10 cellular contexts compared by ENCODE assay signal in genomic region chr6:158068893-158069799, GRCh38.
DNase-seq lines count a peak whose midpoint lies in the region; ATAC-seq and TF ChIP-seq lines count a peak whose summit lies in the region.
"Had no signal": no experiment of that assay in that cellular context is flagged by ENCODE, and none has a peak within 500 bp of the region (broad histone marks: within the 10 kb centered on the region; RNA-seq: fewer than 3 reads in every experiment).

No MANE protein-coding gene starts in this region.

- in situ Hi-C loops in transverse colon (cut with MboI; ENCODE audit: low pct_ligation_motif_present in 1 of 4, low pct_unique_long_range_greater_than_20kb in 1 of 4, low sequenced_read_pairs in 3 of 4): loop anchor here in 2 of 4 donors (10.0 to 25.0 kb wide), 2 partner anchors 307 to 314 kb away; no protein-coding TSS in a partner anchor

- peaks cover 0 to 18% (median 5%) of the 10 kb centered on the region in 4 donors for H3K4me1 ChIP-seq in transverse colon

- H3K27me3 ChIP-seq in transverse colon: no peaks in the 10 kb centered on the region
- H3K27me3 ChIP-seq: ovary had no signal

- H3K27ac Mint-ChIP-seq in activated CD8-positive, alpha-beta T cell treated with anti-CD3 and anti-CD28 coated beads, Interleukin-2, amount 10 ng/mL, durations not matched to agents 7 days and 5 days: peak overlapping the region; percentile 68
- no peak overlapping the region for H3K27ac Mint-ChIP-seq in activated CD8-positive, alpha-beta T cell treated with anti-CD3 and anti-CD28 coated beads for 36 hours
- peak overlapping the region; percentile 38 for H3K27ac Mint-ChIP-seq in activated CD4-positive, alpha-beta memory T cell treated with anti-CD3 and anti-CD28 coated beads for 36 hours

- H3K36me3 ChIP-seq in transverse colon: peaks cover 0 to 20% (median 3%) of the 10 kb centered on the region in 4 donors
- H3K36me3 ChIP-seq: ovary had no signal

- CTCF ChIA-PET in activated CD8-positive, alpha-beta T cell treated with anti-CD3 and anti-CD28 coated beads, Interleukin-2, amount 10 ng/mL, durations not matched to agents 7 days and 5 days (lab: Charles Lee): interaction anchor here (1.8 to 4.9 kb wide), 3 partner anchors 38 to 122 kb away, joined by 5 to 37 read pairs (median 26); no protein-coding TSS in a partner anchor
- CTCF ChIA-PET in activated CD8-positive, alpha-beta T cell treated with anti-CD3 and anti-CD28 coated beads for 36 hours (lab: Charles Lee): interaction anchor here (0.9 to 6.0 kb wide), 4 partner anchors 13 to 754 kb away, joined by 3 to 33 read pairs (median 3); no protein-coding TSS in a partner anchor
- CTCF ChIA-PET in activated CD4-positive, alpha-beta memory T cell treated with anti-CD3 and anti-CD28 coated beads for 36 hours (lab: Charles Lee): interaction anchor here (1.1 to 6.0 kb wide), 5 partner anchors 43 to 746 kb away, joined by 3 to 27 read pairs (median 10); partner anchors contain the start of gene SYNJ2

- no peak for TF ChIP-seq CTCF in activated CD8-positive, alpha-beta T cell treated with anti-CD3 and anti-CD28 coated beads for 36 hours (IDR thresholded peaks at IDR 0.05)
- TF ChIP-seq CTCF in transverse colon (IDR thresholded peaks at IDR 0.05) (no peak), GM10266 (IDR thresholded peaks at IDR 0.05; ENCODE audit: control insufficient read depth, insufficient read depth, low read depth, missing control alignments) (no peak)

- H3K36me3 Mint-ChIP-seq in activated CD8-positive, alpha-beta T cell treated with anti-CD3 and anti-CD28 coated beads, Interleukin-2, amount 10 ng/mL, durations not matched to agents 7 days and 5 days (ENCODE audit: low read depth): peaks cover 44% of the 10 kb centered on the region
- H3K36me3 Mint-ChIP-seq in activated CD8-positive, alpha-beta T cell treated with anti-CD3 and anti-CD28 coated beads for 36 hours (ENCODE audit: low read depth): peaks cover 14% of the 10 kb centered on the region
- H3K36me3 Mint-ChIP-seq in activated CD4-positive, alpha-beta memory T cell treated with anti-CD3 and anti-CD28 coated beads for 36 hours: peaks cover 30% of the 10 kb centered on the region

- intact Hi-C loops in activated CD8-positive, alpha-beta T cell treated with anti-CD3 and anti-CD28 coated beads for 36 hours (cut with micrococcal nuclease): loop anchor here (10.0 kb wide), 1 partner anchor 154 kb away; no protein-coding TSS in a partner anchor
- intact Hi-C loops in activated CD4-positive, alpha-beta memory T cell treated with anti-CD3 and anti-CD28 coated beads for 36 hours (cut with micrococcal nuclease): no loop called here
- intact Hi-C loops in transverse colon (cut with DNase I; ENCODE audit: low total_unique reads): no loop called here

- no peak overlapping the region for H3K4me3 ChIP-seq in transverse colon
- H3K4me3 ChIP-seq: ovary had no signal

- no peaks in the 10 kb centered on the region for H3K9me3 ChIP-seq in transverse colon
- H3K9me3 ChIP-seq: ovary had no signal

- H3K27ac ChIP-seq in transverse colon: peak overlapping the region; percentile 67 to 71 (median 68)
- H3K27ac ChIP-seq: C4-2B, ovary had no signal

- no peak for TF ChIP-seq POLR2A in transverse colon (IDR thresholded peaks at IDR 0.05)

- no peak for ATAC-seq in activated CD8-positive, alpha-beta T cell treated with anti-CD3 and anti-CD28 coated beads, Interleukin-2, amount 10 ng/mL, durations not matched to agents 7 days and 5 days
- ATAC-seq in activated CD8-positive, alpha-beta T cell treated with anti-CD3 and anti-CD28 coated beads for 36 hours: no peak
- ATAC-seq in GM18868 (IDR thresholded peaks at IDR 0.05; ENCODE audit: unreplicated experiment): no peak

- H3K4me1 Mint-ChIP-seq in activated CD8-positive, alpha-beta T cell treated with anti-CD3 and anti-CD28 coated beads, Interleukin-2, amount 10 ng/mL, durations not matched to agents 7 days and 5 days (ENCODE audit: low read depth): peaks cover 44% of the 10 kb centered on the region
- H3K4me1 Mint-ChIP-seq in activated CD8-positive, alpha-beta T cell treated with anti-CD3 and anti-CD28 coated beads for 36 hours (ENCODE audit: low read depth): peaks cover 19% of the 10 kb centered on the region
- H3K4me1 Mint-ChIP-seq in activated CD4-positive, alpha-beta memory T cell treated with anti-CD3 and anti-CD28 coated beads for 36 hours (ENCODE audit: low read depth): peaks cover 23% of the 10 kb centered on the region

- DNase-seq in activated CD8-positive, alpha-beta T cell treated with anti-CD3 and anti-CD28 coated beads, Interleukin-2, amount 10 ng/mL, durations not matched to agents 7 days and 5 days: no peak
- no peak for DNase-seq in activated CD8-positive, alpha-beta T cell treated with anti-CD3 and anti-CD28 coated beads for 36 hours
- peak; percentile 48 for DNase-seq in activated CD4-positive, alpha-beta memory T cell treated with anti-CD3 and anti-CD28 coated beads for 36 hours
- DNase-seq in hepatic stellate cell (ENCODE audit: low spot score) (peak; percentile 80), transverse colon (peak; percentile 84), GM10266 (ENCODE audit: extremely low spot score) (no peak), nucleus accumbens (lab: John Stamatoyannopoulos, UW) (no peak)

- H3K9me3 Mint-ChIP-seq in activated CD8-positive, alpha-beta T cell treated with anti-CD3 and anti-CD28 coated beads, Interleukin-2, amount 10 ng/mL, durations not matched to agents 7 days and 5 days (ENCODE audit: insufficient read depth): no peaks in the 10 kb centered on the region
- no peaks in the 10 kb centered on the region for H3K9me3 Mint-ChIP-seq in activated CD8-positive, alpha-beta T cell treated with anti-CD3 and anti-CD28 coated beads for 36 hours
- no peaks in the 10 kb centered on the region for H3K9me3 Mint-ChIP-seq in activated CD4-positive, alpha-beta memory T cell treated with anti-CD3 and anti-CD28 coated beads for 36 hours

- POLR2A ChIA-PET in activated CD8-positive, alpha-beta T cell treated with anti-CD3 and anti-CD28 coated beads, Interleukin-2, amount 10 ng/mL, durations not matched to agents 7 days and 5 days (lab: Charles Lee): no interaction called here
- POLR2A ChIA-PET in activated CD8-positive, alpha-beta T cell treated with anti-CD3 and anti-CD28 coated beads for 36 hours (lab: Charles Lee): interaction anchor here (1.3 to 1.4 kb wide), 2 partner anchors 8 to 11 kb away, joined by 3 to 4 read pairs; no protein-coding TSS in a partner anchor
- POLR2A ChIA-PET in activated CD4-positive, alpha-beta memory T cell treated with anti-CD3 and anti-CD28 coated beads for 36 hours (lab: Charles Lee): no interaction called here

- no peak for TF ChIP-seq EP300 in transverse colon (IDR thresholded peaks at IDR 0.05; ENCODE audit: low read depth)

- H3K4me3 Mint-ChIP-seq in activated CD8-positive, alpha-beta T cell treated with anti-CD3 and anti-CD28 coated beads, Interleukin-2, amount 10 ng/mL, durations not matched to agents 7 days and 5 days: no peak overlapping the region
- H3K4me3 Mint-ChIP-seq in activated CD8-positive, alpha-beta T cell treated with anti-CD3 and anti-CD28 coated beads for 36 hours: no peak overlapping the region
- no peak overlapping the region for H3K4me3 Mint-ChIP-seq in activated CD4-positive, alpha-beta memory T cell treated with anti-CD3 and anti-CD28 coated beads for 36 hours

- WGBS in transverse colon (ENCODE audit: low coverage in 1 of 2), 2 donors: 68 to 74% methylated on average over 8 to 14 of the region's 14 CpGs

- H3K27me3 Mint-ChIP-seq in activated CD8-positive, alpha-beta T cell treated with anti-CD3 and anti-CD28 coated beads, Interleukin-2, amount 10 ng/mL, durations not matched to agents 7 days and 5 days (ENCODE audit: low read depth): no peaks in the 10 kb centered on the region
- no peaks in the 10 kb centered on the region for H3K27me3 Mint-ChIP-seq in activated CD8-positive, alpha-beta T cell treated with anti-CD3 and anti-CD28 coated beads for 36 hours
- H3K27me3 Mint-ChIP-seq in activated CD4-positive, alpha-beta memory T cell treated with anti-CD3 and anti-CD28 coated beads for 36 hours: no peaks in the 10 kb centered on the region

Comparison
In these comparisons a context has a peak if more than half of its experiments do, and no peak if none do; other contexts are left out.
1. DNase-seq: peak in activated CD4-positive, alpha-beta memory T cell treated with anti-CD3 and anti-CD28 coated beads for 36 hours (single experiment), hepatic stellate cell (single experiment) and transverse colon (single experiment); none in activated CD8-positive, alpha-beta T cell treated with anti-CD3 and anti-CD28 coated beads, Interleukin-2, amount 10 ng/mL, durations not matched to agents 7 days and 5 days (single experiment), activated CD8-positive, alpha-beta T cell treated with anti-CD3 and anti-CD28 coated beads for 36 hours (single experiment), GM10266 (single experiment) and nucleus accumbens (0 of 56).